In the genomic region with DNA sequence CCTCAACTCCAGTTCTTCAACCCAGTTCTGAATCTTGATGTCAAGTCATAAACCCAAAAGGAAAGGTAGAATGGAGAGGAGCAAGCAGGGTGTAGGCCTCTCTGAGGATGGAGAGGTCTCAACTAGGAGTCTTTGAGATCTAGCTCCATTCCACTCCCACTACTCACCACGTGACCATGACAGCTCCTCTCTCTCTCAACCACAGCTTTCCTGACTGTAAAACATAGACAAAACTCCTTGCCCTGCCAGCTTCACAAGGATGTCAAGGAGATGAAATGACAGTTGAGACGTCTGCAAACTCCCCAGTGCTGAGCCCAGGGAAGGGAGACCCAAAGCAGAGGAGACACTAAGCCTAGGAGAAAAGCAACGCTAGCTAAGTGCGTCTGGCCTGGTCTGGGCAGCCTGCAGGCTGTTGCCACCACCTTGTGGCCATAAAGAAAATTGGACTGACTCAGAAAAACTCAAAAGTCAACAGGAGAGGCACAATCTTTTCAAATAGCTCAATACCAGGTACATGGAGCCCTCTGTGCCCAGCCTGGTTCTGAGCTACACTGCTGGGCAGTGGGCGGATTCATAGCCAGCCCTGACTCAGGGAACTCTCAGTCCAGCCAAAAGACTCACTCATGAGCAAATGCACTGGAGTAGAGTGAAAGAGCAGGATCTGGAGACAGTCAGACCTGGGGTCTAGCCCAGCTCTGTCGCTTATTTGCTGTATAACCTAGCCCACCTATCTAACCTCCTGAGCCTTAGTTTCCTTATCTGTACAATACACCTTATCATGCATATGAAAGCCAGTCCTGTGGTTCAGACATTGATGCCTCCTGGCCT, we compare ENCODE assay signal across 1 cellular context.
TF ChIP-seq lines count a peak whose summit lies in the region.

No MANE protein-coding gene starts in this region.

TF ChIP-seq in SK-N-SH treated with all-trans-retinoic acid at 6 μM for 48 hours, 23 proteins besides CTCF, POLR2A, EP300 and RAD21 (continued from another document):
- TF ChIP-seq, protein P1, sequence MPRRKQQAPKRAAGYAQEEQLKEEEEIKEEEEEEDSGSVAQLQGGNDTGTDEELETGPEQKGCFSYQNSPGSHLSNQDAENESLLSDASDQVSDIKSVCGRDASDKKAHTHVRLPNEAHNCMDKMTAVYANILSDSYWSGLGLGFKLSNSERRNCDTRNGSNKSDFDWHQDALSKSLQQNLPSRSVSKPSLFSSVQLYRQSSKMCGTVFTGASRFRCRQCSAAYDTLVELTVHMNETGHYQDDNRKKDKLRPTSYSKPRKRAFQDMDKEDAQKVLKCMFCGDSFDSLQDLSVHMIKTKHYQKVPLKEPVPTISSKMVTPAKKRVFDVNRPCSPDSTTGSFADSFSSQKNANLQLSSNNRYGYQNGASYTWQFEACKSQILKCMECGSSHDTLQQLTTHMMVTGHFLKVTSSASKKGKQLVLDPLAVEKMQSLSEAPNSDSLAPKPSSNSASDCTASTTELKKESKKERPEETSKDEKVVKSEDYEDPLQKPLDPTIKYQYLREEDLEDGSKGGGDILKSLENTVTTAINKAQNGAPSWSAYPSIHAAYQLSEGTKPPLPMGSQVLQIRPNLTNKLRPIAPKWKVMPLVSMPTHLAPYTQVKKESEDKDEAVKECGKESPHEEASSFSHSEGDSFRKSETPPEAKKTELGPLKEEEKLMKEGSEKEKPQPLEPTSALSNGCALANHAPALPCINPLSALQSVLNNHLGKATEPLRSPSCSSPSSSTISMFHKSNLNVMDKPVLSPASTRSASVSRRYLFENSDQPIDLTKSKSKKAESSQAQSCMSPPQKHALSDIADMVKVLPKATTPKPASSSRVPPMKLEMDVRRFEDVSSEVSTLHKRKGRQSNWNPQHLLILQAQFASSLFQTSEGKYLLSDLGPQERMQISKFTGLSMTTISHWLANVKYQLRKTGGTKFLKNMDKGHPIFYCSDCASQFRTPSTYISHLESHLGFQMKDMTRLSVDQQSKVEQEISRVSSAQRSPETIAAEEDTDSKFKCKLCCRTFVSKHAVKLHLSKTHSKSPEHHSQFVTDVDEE (CRISPR knock-in tag; IDR thresholded peaks at IDR 0.05): no peak
TF ChIP-seq in SK-N-SH treated with all-trans-retinoic acid at 6 μM for 48 hours: peak in this region for 0.
